Comparison of ENCODE assay signal across 1 cellular context in genomic region chr2:112880696-112881095, GRCh38.
TF ChIP-seq lines count a peak whose summit lies in the region.

No MANE protein-coding gene starts in this region.

TF ChIP-seq in K562, 482 proteins besides CTCF, POLR2A, EP300 and RAD21:
- TF ChIP-seq MLLT1 (IDR thresholded peaks at IDR 0.05) (no peak), ZBTB9 (CRISPR knock-in tag; IDR thresholded peaks at IDR 0.05) (no peak)
TF ChIP-seq in K562: peak in this region for 0.
